Comparison of ENCODE assay signal across 9 cellular contexts in genomic region chr11:131025020-131025419, GRCh38.
DNase-seq lines count a peak whose midpoint lies in the region; ATAC-seq, FAIRE-seq and TF ChIP-seq lines count a peak whose summit lies in the region.
"Had no signal": no experiment of that assay in that cellular context is flagged by ENCODE, and none has a peak within 500 bp of the region (broad histone marks: within the 10 kb centered on the region; RNA-seq: fewer than 3 reads in every experiment).

No MANE protein-coding gene starts in this region.

- H4K20me1 ChIP-seq in HepG2 (ENCODE audit: insufficient read depth, low read length): no peaks in the 10 kb centered on the region

- in situ Hi-C loops in HepG2 (cut with HindIII; ENCODE audit: extremely low pct_ligation_motif_present, low pct_unique_long_range_greater_than_20kb): no loop called here

- H3K4me2 ChIP-seq in HepG2 (ENCODE audit: low read depth, low read length): no peak overlapping the region

- intact Hi-C loops in HepG2 (cut with micrococcal nuclease; ENCODE audit: unreplicated experiment): no loop called here

- TF ChIP-seq CTCF in HepG2 (CRISPR knock-in tag; IDR thresholded peaks at IDR 0.05) (peak; percentile 44), BE2C (IDR thresholded peaks at IDR 0.05; ENCODE audit: low read depth, low read length) (no peak), tibial nerve (IDR thresholded peaks at IDR 0.05) (no peak)

- no peak overlapping the region for H3K9ac ChIP-seq in HepG2 (ENCODE audit: insufficient read depth, low read depth, low read length)

- TF ChIP-seq RAD21 in HepG2 (CRISPR knock-in tag; IDR thresholded peaks at IDR 0.05): no peak

- CTCF ChIA-PET in HepG2 (lab: Yijun Ruan, JAX; ENCODE audit: low intra/inter-chr PET ratio, low total read pairs): no interaction called here

- no TSS peak for BruUV-seq in HepG2 (replicated peaks; lab: Mats Ljungman, UMichigan)

- no peaks in the 10 kb centered on the region for H3K79me2 ChIP-seq in HepG2 (ENCODE audit: insufficient read depth, low read length)

- H3K27ac ChIP-seq in HepG2 (ENCODE audit: extremely low read length, insufficient read depth, low read length) (no peak overlapping the region), tibial nerve (no peak overlapping the region)

- no peak overlapping the region for H2AFZ ChIP-seq in HepG2 (ENCODE audit: low read length)

- peak; percentile 61 for DNase-seq in D341Med (ENCODE audit: low spot score)
- peak; percentile 29 for DNase-seq in amniotic stem cell (lab: John Stamatoyannopoulos, UW)
- peak; percentile 5 for DNase-seq in HepG2 (ENCODE audit: low spot score)
- no peak for DNase-seq in GM19240 (ENCODE audit: insufficient read length, low spot score)
- no peak for DNase-seq in BE2C
- DNase-seq in tibial nerve (ENCODE audit: low spot score in 2 of 2): no peak
- DNase-seq: NCI-H1694 treated with DMSO at 0.1 percent for 48 hours had no signal

- H3K27me3 ChIP-seq in HepG2 (ENCODE audit: control insufficient read depth in 1 of 2, insufficient read depth in 2 of 2, low read length in 2 of 2) (no peaks in the 10 kb centered on the region), BE2C (no peaks in the 10 kb centered on the region), tibial nerve (no peaks in the 10 kb centered on the region)

- ATAC-seq in HG02870 (IDR thresholded peaks at IDR 0.05; ENCODE audit: unreplicated experiment): peak; percentile 43
- peak; percentile 76 for ATAC-seq in HepG2
- ATAC-seq in HG02885 (IDR thresholded peaks at IDR 0.05; ENCODE audit: poor library complexity, unreplicated experiment): no peak

- TF ChIP-seq EP300 in HepG2 (IDR thresholded peaks at IDR 0.05; ENCODE audit: low read depth in 2 of 2, low read length in 2 of 2) (no peak), HepG2 (CRISPR knock-in tag; IDR thresholded peaks at IDR 0.05; ENCODE audit: borderline replicate concordance) (no peak), tibial nerve (IDR thresholded peaks at IDR 0.05) (no peak)

- H3K4me1 ChIP-seq in HepG2 (ENCODE audit: insufficient read depth, low read length) (no peaks in the 10 kb centered on the region), BE2C (no peaks in the 10 kb centered on the region), tibial nerve (no peaks in the 10 kb centered on the region)

- no peaks in the 10 kb centered on the region for H3K36me3 ChIP-seq in HepG2 (replicated peaks in 1 of 2; ENCODE audit: control insufficient read depth in 1 of 2, insufficient read depth in 2 of 2, low read length in 2 of 2)
- no peaks in the 10 kb centered on the region for H3K36me3 ChIP-seq in BE2C
- no peaks in the 10 kb centered on the region for H3K36me3 ChIP-seq in tibial nerve

- FAIRE-seq in HepG2 (lab: Jason Lieb, UNC): no peak

- POLR2A ChIA-PET in HepG2 (lab: Yijun Ruan, JAX): no interaction called here

- no peak overlapping the region for H3K4me3 ChIP-seq in HepG2 (replicated peaks in 1 of 3; ENCODE audit: insufficient read depth in 1 of 3, low read depth in 2 of 3, low read length in 3 of 3)
- H3K4me3 ChIP-seq in BE2C (ENCODE audit: low read depth, low read length): no peak overlapping the region
- no peak overlapping the region for H3K4me3 ChIP-seq in tibial nerve

- TF ChIP-seq POLR2A in HepG2 (IDR thresholded peaks at IDR 0.05; ENCODE audit: insufficient read depth in 1 of 2, low read depth in 2 of 2, low read length in 2 of 2): no peak
- no peak for TF ChIP-seq POLR2A in tibial nerve (IDR thresholded peaks at IDR 0.05)

- H3K9me3 ChIP-seq in HepG2 (ENCODE audit: low read length): no peaks in the 10 kb centered on the region
- no peaks in the 10 kb centered on the region; the same call in 1 of the 2 replicates for H3K9me3 ChIP-seq in BE2C
- peaks cover 0 to 4% (median 0%) of the 10 kb centered on the region in 4 donors for H3K9me3 ChIP-seq in tibial nerve

- 20% methylated on average over 1 of the region's 1 CpG for WGBS in HepG2 (ENCODE audit: low lambda C conversion rate)
- 38 to 59% methylated on average over 1 of the region's 1 CpG for WGBS in tibial nerve, 2 donors

TF ChIP-seq in HepG2, 621 proteins besides CTCF, POLR2A, EP300 and RAD21:
- TF ChIP-seq PITX1 (CRISPR knock-in tag; IDR thresholded peaks at IDR 0.05) (no peak), ZFP82 (CRISPR knock-in tag; IDR thresholded peaks at IDR 0.05; ENCODE audit: borderline replicate concordance) (no peak), STAG1 (CRISPR knock-in tag; IDR thresholded peaks at IDR 0.05) (peak; percentile 40), ZMAT3 (CRISPR knock-in tag; conservative IDR thresholded peaks at IDR 0.05) (no peak)

Comparison
In these comparisons a context has a peak if more than half of its experiments do, and no peak if none do; other contexts are left out.
1. DNase-seq: peak in D341Med (single experiment), amniotic stem cell (single experiment) and HepG2 (single experiment); none in GM19240 (single experiment), BE2C (single experiment) and tibial nerve (0 of 2).